22 cellular contexts compared by ENCODE assay signal in genomic region chr5:165877475-165877874, GRCh38.
"Had no signal": no experiment of that assay in that cellular context is flagged by ENCODE, and none has a peak within 500 bp of the region (broad histone marks: within the 10 kb centered on the region; RNA-seq: fewer than 3 reads in every experiment).

No MANE protein-coding gene starts in this region.

- H3K27me3 ChIP-seq: Peyer's patch, SJCRH30 had no signal

- ATAC-seq: Right ventricle myocardium inferior, SK-N-SH treated with all-trans-retinoic acid at 6 μM for 48 hours had no signal

- H3K4me3 ChIP-seq: PC-9, Peyer's patch, SJCRH30 had no signal

- H3K27ac ChIP-seq: PC-9, Peyer's patch, SJCRH30 had no signal

- H3K36me3 ChIP-seq: Peyer's patch, SJCRH30 had no signal

- H2AFZ ChIP-seq: PC-9 had no signal

- DNase-seq: Karpas-422, KBM-7, NCI-H1048, NCI-H1105, NCI-H1417, NCI-H1436 treated with DMSO at 0.1 percent for 48 hours, NCI-H1694 treated with DMSO at 0.1 percent for 48 hours, NCI-H1930, NCI-H2081, NCI-H2107, NCI-H2227 treated with DMSO at 0.1 percent for 48 hours, NCI-H524, NCI-H526 treated with DMSO at 0.1 percent for 48 hours, NCI-H748 treated with DMSO at 0.1 percent for 48 hours, OCI-M1, PC-9, Peyer's patch, SHP77 treated with DMSO at 0.1 percent for 48 hours, SJCRH30, T-helper 1 cell had no signal

- H3K4me2 ChIP-seq: PC-9 had no signal

- H3K9me3 ChIP-seq: Peyer's patch, SJCRH30 had no signal

- H3K4me1 ChIP-seq: Peyer's patch, SJCRH30 had no signal
